8 cellular contexts compared by ENCODE assay signal in the genomic region with DNA sequence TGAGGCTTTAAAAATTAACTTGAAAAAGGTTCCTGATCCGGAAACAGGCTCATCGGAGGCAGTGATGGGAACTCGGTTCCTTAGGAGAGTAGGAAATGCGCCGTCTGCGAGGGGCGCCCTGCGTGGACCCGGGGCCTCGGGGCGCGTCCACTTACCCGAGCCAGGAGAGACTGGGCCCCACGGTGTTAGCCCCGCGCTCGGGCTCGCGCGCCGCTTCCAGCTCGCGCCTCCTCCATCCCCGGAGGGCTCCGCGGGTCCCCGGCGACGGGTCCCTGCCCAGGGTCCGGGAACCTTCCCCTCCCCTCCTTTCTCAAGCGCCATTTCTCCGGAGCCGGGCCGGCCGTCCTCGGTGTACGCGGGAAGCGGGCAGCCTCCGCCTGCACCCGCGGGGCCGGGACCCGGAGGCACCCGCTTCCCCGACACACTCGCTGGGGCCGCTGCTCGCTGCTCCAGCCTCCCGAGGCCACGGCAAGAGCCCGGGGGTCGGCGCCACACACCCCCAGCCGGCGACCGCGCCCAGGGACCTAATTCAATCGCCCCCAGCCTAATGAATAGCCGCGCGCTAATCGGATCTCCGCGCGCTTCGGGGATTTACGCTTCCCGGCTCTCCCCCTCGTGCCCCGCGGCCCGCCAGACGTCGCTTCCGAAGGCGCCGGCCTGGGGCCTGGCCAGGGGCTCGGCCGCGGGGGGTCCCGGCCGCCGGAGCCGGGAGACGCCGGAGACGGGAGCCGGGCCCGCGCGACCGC. TPM values are rescaled to one million over a fixed set of nuclear protein-coding genes. Genes with fewer than 3 reads are reported as not detected.
DNase-seq lines count a peak whose midpoint lies in the region; ATAC-seq and TF ChIP-seq lines count a peak whose summit lies in the region.

No MANE protein-coding gene starts in this region.

- intact Hi-C loops in posterior vena cava (cut with DNase I): loop anchor here (5.0 to 10.0 kb wide), 3 partner anchors 89 to 138 kb away; partner anchors contain the start of gene SLC38A10 (in 1 of the 2)

- no peaks in the 10 kb centered on the region for H3K27me3 ChIP-seq in smooth muscle cell (ENCODE audit: low read depth)

- H3K4me3 ChIP-seq in iPS-11a (ENCODE audit: low read depth, low read length) (peak overlapping the region; percentile 17), smooth muscle cell (peak overlapping the region; percentile 88)

- no peak overlapping the region for H2AFZ ChIP-seq in smooth muscle cell (ENCODE audit: low read depth)

- no peaks in the 10 kb centered on the region for H3K9me3 ChIP-seq in smooth muscle cell (replicated peaks; ENCODE audit: low read depth)

- H3K27ac Mint-ChIP-seq in HFFc6: peak overlapping the region; percentile 83
- no peak overlapping the region for H3K27ac Mint-ChIP-seq in WTC11

- CTCF ChIA-PET in WTC11 (lab: Charles Lee): interaction anchor here (0.7 to 2.4 kb wide), 8 partner anchors 8 to 138 kb away, joined by 3 to 9 read pairs (median 6); no protein-coding TSS in a partner anchor

- peaks cover 53% of the 10 kb centered on the region for H3K4me1 ChIP-seq in smooth muscle cell (ENCODE audit: low read depth)

- H3K36me3 ChIP-seq in smooth muscle cell (ENCODE audit: low read depth): no peaks in the 10 kb centered on the region

- ATAC-seq in WTC11 (no peak), GM18870 (IDR thresholded peaks at IDR 0.05; ENCODE audit: unreplicated experiment) (no peak), omental fat pad (ENCODE audit: low FRiP score) (no peak)

- peaks cover 8% of the 10 kb centered on the region for H4K20me1 ChIP-seq in smooth muscle cell (ENCODE audit: low read depth)

- peaks cover 44% of the 10 kb centered on the region for H3K4me1 Mint-ChIP-seq in HFFc6 (ENCODE audit: low read depth)
- H3K4me1 Mint-ChIP-seq in WTC11: peaks cover 41% of the 10 kb centered on the region

- WGBS in smooth muscle cell (ENCODE audit: low lambda C conversion rate): 1% methylated on average over 84 of the region's 93 CpGs

- POLR2A ChIA-PET in WTC11 (lab: Charles Lee): interaction anchor here (1.0 to 1.6 kb wide), 2 partner anchors 8 to 9 kb away, joined by 5 to 8 read pairs; no protein-coding TSS in a partner anchor

- H3K27ac ChIP-seq in smooth muscle cell (ENCODE audit: low read depth): peak overlapping the region; percentile 76

- H3K4me3 Mint-ChIP-seq in HFFc6 (peak overlapping the region; percentile 84), WTC11 (peak overlapping the region; percentile 71)

- H3K79me2 ChIP-seq in smooth muscle cell (ENCODE audit: low read depth): peaks cover 75% of the 10 kb centered on the region

- H3K4me2 ChIP-seq in smooth muscle cell: peak overlapping the region; percentile 98

- H3F3A ChIP-seq in smooth muscle cell (ENCODE audit: low read depth): peaks cover 24% of the 10 kb centered on the region

- H3K27me3 Mint-ChIP-seq in HFFc6 (ENCODE audit: insufficient read depth) (peaks cover 9% of the 10 kb centered on the region), WTC11 (ENCODE audit: low read depth) (peaks cover 74% of the 10 kb centered on the region)

- no peak for DNase-seq in HFFc6
- DNase-seq in WTC11 (ENCODE audit: low spot score): peak; percentile 49
- DNase-seq in smooth muscle cell (lab: John Stamatoyannopoulos, UW; ENCODE audit: unreplicated experiment): no peak
- no peak for DNase-seq in mesenteric fat pad (ENCODE audit: low spot score)
- DNase-seq in omental fat pad (ENCODE audit: low spot score): no peak
- no peak for DNase-seq in posterior vena cava (ENCODE audit: low spot score)

- peak overlapping the region; percentile 84 for H3K9ac ChIP-seq in smooth muscle cell (ENCODE audit: low read depth)

- H3K36me3 Mint-ChIP-seq in HFFc6 (ENCODE audit: low read depth) (peaks cover 3% of the 10 kb centered on the region; the same call in 1 of the 2 replicates), WTC11 (no peaks in the 10 kb centered on the region)

- H3K9me3 Mint-ChIP-seq in HFFc6 (no peaks in the 10 kb centered on the region), WTC11 (no peaks in the 10 kb centered on the region)

- no peak for TF ChIP-seq CTCF in HFFc6 (IDR thresholded peaks at IDR 0.05)
- TF ChIP-seq CTCF in WTC11 (IDR thresholded peaks at IDR 0.05): no peak
- TF ChIP-seq CTCF in smooth muscle cell (IDR thresholded peaks at IDR 0.05; ENCODE audit: borderline replicate concordance, insufficient read depth, poor library complexity, severe bottlenecking): no peak
- TF ChIP-seq CTCF in omental fat pad (IDR thresholded peaks at IDR 0.05): no peak

TF ChIP-seq in WTC11, 78 proteins besides CTCF, POLR2A, EP300 and RAD21 (continues in another document):
- TF ChIP-seq IRF2 (CRISPR knock-in tag; IDR thresholded peaks at IDR 0.05; ENCODE audit: borderline replicate concordance, low read depth): no peak
- TF ChIP-seq, protein P1, sequence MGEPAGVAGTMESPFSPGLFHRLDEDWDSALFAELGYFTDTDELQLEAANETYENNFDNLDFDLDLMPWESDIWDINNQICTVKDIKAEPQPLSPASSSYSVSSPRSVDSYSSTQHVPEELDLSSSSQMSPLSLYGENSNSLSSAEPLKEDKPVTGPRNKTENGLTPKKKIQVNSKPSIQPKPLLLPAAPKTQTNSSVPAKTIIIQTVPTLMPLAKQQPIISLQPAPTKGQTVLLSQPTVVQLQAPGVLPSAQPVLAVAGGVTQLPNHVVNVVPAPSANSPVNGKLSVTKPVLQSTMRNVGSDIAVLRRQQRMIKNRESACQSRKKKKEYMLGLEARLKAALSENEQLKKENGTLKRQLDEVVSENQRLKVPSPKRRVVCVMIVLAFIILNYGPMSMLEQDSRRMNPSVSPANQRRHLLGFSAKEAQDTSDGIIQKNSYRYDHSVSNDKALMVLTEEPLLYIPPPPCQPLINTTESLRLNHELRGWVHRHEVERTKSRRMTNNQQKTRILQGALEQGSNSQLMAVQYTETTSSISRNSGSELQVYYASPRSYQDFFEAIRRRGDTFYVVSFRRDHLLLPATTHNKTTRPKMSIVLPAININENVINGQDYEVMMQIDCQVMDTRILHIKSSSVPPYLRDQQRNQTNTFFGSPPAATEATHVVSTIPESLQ (CRISPR knock-in tag; IDR thresholded peaks at IDR 0.05): no peak
- TF ChIP-seq EMX1 (CRISPR knock-in tag; IDR thresholded peaks at IDR 0.05): no peak
- TF ChIP-seq SP1 (CRISPR knock-in tag; conservative IDR thresholded peaks at IDR 0.05): no peak
- no peak for TF ChIP-seq JAZF1 (CRISPR knock-in tag; IDR thresholded peaks at IDR 0.05)
- no peak for TF ChIP-seq PRRX2 (CRISPR knock-in tag; IDR thresholded peaks at IDR 0.05)
- TF ChIP-seq ATF1 (CRISPR knock-in tag; IDR thresholded peaks at IDR 0.05): no peak
- TF ChIP-seq, protein P2, sequence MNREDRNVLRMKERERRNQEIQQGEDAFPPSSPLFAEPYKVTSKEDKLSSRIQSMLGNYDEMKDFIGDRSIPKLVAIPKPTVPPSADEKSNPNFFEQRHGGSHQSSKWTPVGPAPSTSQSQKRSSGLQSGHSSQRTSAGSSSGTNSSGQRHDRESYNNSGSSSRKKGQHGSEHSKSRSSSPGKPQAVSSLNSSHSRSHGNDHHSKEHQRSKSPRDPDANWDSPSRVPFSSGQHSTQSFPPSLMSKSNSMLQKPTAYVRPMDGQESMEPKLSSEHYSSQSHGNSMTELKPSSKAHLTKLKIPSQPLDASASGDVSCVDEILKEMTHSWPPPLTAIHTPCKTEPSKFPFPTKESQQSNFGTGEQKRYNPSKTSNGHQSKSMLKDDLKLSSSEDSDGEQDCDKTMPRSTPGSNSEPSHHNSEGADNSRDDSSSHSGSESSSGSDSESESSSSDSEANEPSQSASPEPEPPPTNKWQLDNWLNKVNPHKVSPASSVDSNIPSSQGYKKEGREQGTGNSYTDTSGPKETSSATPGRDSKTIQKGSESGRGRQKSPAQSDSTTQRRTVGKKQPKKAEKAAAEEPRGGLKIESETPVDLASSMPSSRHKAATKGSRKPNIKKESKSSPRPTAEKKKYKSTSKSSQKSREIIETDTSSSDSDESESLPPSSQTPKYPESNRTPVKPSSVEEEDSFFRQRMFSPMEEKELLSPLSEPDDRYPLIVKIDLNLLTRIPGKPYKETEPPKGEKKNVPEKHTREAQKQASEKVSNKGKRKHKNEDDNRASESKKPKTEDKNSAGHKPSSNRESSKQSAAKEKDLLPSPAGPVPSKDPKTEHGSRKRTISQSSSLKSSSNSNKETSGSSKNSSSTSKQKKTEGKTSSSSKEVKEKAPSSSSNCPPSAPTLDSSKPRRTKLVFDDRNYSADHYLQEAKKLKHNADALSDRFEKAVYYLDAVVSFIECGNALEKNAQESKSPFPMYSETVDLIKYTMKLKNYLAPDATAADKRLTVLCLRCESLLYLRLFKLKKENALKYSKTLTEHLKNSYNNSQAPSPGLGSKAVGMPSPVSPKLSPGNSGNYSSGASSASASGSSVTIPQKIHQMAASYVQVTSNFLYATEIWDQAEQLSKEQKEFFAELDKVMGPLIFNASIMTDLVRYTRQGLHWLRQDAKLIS (CRISPR knock-in tag; IDR thresholded peaks at IDR 0.05; ENCODE audit: borderline replicate concordance): no peak
- TF ChIP-seq FOXK1 (CRISPR knock-in tag; IDR thresholded peaks at IDR 0.05): no peak
- TF ChIP-seq NFATC4 (CRISPR knock-in tag; IDR thresholded peaks at IDR 0.05): no peak
- TF ChIP-seq, protein P3, sequence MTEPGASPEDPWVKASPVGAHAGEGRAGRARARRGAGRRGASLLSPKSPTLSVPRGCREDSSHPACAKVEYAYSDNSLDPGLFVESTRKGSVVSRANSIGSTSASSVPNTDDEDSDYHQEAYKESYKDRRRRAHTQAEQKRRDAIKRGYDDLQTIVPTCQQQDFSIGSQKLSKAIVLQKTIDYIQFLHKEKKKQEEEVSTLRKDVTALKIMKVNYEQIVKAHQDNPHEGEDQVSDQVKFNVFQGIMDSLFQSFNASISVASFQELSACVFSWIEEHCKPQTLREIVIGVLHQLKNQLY (CRISPR knock-in tag; IDR thresholded peaks at IDR 0.05): no peak
- TF ChIP-seq TCF7 (CRISPR knock-in tag; IDR thresholded peaks at IDR 0.05; ENCODE audit: low read depth): no peak
- TF ChIP-seq RORB (CRISPR knock-in tag; IDR thresholded peaks at IDR 0.05): no peak

RNA-seq across cellular contexts. Expression of gene BAHCC1, which starts 2.2 kb away (rescaled TPM):
- total RNA-seq in HFFc6 (2021; fragmentation: NEBNext Ultra II Directional; extraction: Animal tissue kit (Norgen Biotek cat#: 25700)): 1 to 10 TPM; 7.3 to 9.7 (median 8.3) TPM
- total RNA-seq in WTC11 (2021) (17.1 to 29.8 TPM (median 21.5 TPM) in 3 replicates), smooth muscle cell (4.6 and 5.4 TPM in 2 replicates), mesenteric fat pad (11.0 TPM), omental fat pad (10 to 100 TPM in 1 of 4 donors, 1 to 10 TPM in 3; 4.8 to 20.8 (median 7.1) TPM), posterior vena cava (10 to 100 TPM; 17.3 to 19.1 TPM)
- 3.2 and 3.9 TPM in 2 replicates for polyA plus RNA-seq in smooth muscle cell
